37 cellular contexts compared by ENCODE assay signal in genomic region chr16:10539793-10540192, GRCh38. TPM values are rescaled to one million over a fixed set of nuclear protein-coding genes. Genes with fewer than 3 reads are reported as not detected.
"Had no signal": no experiment of that assay in that cellular context is flagged by ENCODE, and none has a peak within 500 bp of the region (broad histone marks: within the 10 kb centered on the region; RNA-seq: fewer than 3 reads in every experiment).

No MANE protein-coding gene starts in this region.

- H3K36me3 Mint-ChIP-seq: activated CD4-positive, alpha-beta memory T cell treated with anti-CD3 and anti-CD28 coated beads for 36 hours; activated naive CD4-positive, alpha-beta T cell treated with anti-CD3 and anti-CD28 coated beads, Interleukin-2, amount 50 U/mL, for 72 hours; activated naive CD8-positive, alpha-beta T cell treated with anti-CD3 and anti-CD28 coated beads for 36 hours had no signal

- H3K4me1 Mint-ChIP-seq: activated B cell treated with CpG ODN at 0.5 μM for 24 hours; activated CD4-positive, alpha-beta T cell treated with anti-CD3 and anti-CD28 coated beads, Interleukin-2, amount 10 ng/mL, durations not matched to agents 24 days and 14 days; activated naive CD8-positive, alpha-beta T cell treated with anti-CD3 and anti-CD28 coated beads for 36 hours had no signal

- DNase-seq: activated B cell treated with CpG ODN at 0.5 μM for 24 hours; activated CD4-positive, alpha-beta memory T cell treated with anti-CD3 and anti-CD28 coated beads for 36 hours; activated CD4-positive, alpha-beta T cell treated with anti-CD3 and anti-CD28 coated beads for 4 hours; activated CD4-positive, alpha-beta T cell treated with anti-CD3 and anti-CD28 coated beads, Interleukin-2, amount 10 ng/mL, durations not matched to agents 24 days and 14 days; activated CD4-positive, alpha-beta T cell treated with anti-CD3 and anti-CD28 coated beads, Interleukin-2, amount 50 U/mL, for 1 hour; activated CD4-positive, alpha-beta T cell treated with anti-CD3 and anti-CD28 coated beads, Interleukin-2, amount 50 U/mL, for 4 hours; activated CD4-positive, CD25-positive, alpha-beta regulatory T cell treated with anti-CD3 and anti-CD28 coated beads, Interleukin-2, amount 50 U/mL, for 72 hours; activated CD8-positive, alpha-beta memory T cell treated with anti-CD3 and anti-CD28 coated beads, Interleukin-2, amount 50 U/mL, for 4 hours; activated CD8-positive, alpha-beta T cell treated with anti-CD3 and anti-CD28 coated beads for 36 hours; activated effector memory CD4-positive, alpha-beta T cell treated with anti-CD3 and anti-CD28 coated beads, Interleukin-2, amount 50 U/mL, for 16 hours; activated gamma-delta T cell treated with Interleukin-2 at 50 U/mL for 16 hours; activated naive CD4-positive, alpha-beta T cell; activated naive CD4-positive, alpha-beta T cell treated with anti-CD3 and anti-CD28 coated beads for 36 hours; activated naive CD4-positive, alpha-beta T cell treated with anti-CD3 and anti-CD28 coated beads, Interleukin-2, amount 50 U/mL, for 16 hours; activated naive CD8-positive, alpha-beta T cell treated with anti-CD3 and anti-CD28 coated beads for 36 hours; activated T-cell treated with anti-CD3 and anti-CD28 coated beads for 4 hours; activated T-cell treated with anti-CD3 and anti-CD28 coated beads, Interleukin-2, amount 50 U/mL, for 1 hour; activated T-cell treated with anti-CD3 and anti-CD28 coated beads, Interleukin-2, amount 50 U/mL, for 4 hours; activated T-cell treated with anti-CD3 and anti-CD28 coated beads, Interleukin-2, amount 50 U/mL, for 72 hours; adrenal gland; amniotic stem cell; body of pancreas; brain microvascular endothelial cell; central memory CD4-positive, alpha-beta T cell; cerebellar nuclear complex; T-helper 2 cell; T-helper 9 cell had no signal

- H3K36me3 ChIP-seq: brain microvascular endothelial cell, breast epithelium had no signal

- H3K9me3 ChIP-seq: adrenal gland, body of pancreas, breast epithelium had no signal

- H3K4me3 ChIP-seq: adrenal gland, body of pancreas, breast epithelium had no signal

- H3K27me3 Mint-ChIP-seq: activated CD4-positive, alpha-beta T cell treated with anti-CD3 and anti-CD28 coated beads, Interleukin-2, amount 10 ng/mL, durations not matched to agents 24 days and 14 days had no signal

- H3K4me3 Mint-ChIP-seq: activated B cell treated with CpG ODN at 0.5 μM for 24 hours; activated CD4-positive, alpha-beta memory T cell treated with anti-CD3 and anti-CD28 coated beads for 36 hours; activated CD4-positive, alpha-beta T cell treated with anti-CD3 and anti-CD28 coated beads, Interleukin-2, amount 10 ng/mL, durations not matched to agents 24 days and 14 days; activated CD8-positive, alpha-beta T cell treated with anti-CD3 and anti-CD28 coated beads for 36 hours; activated naive CD4-positive, alpha-beta T cell treated with anti-CD3 and anti-CD28 coated beads for 36 hours; activated naive CD8-positive, alpha-beta T cell treated with anti-CD3 and anti-CD28 coated beads for 36 hours; activated T-cell treated with anti-CD3 and anti-CD28 coated beads, Interleukin-2, amount 50 U/mL, for 4 hours; activated T-cell treated with anti-CD3 and anti-CD28 coated beads, Interleukin-2, amount 50 U/mL, for 72 hours; activated T-helper 1 cell treated with anti-CD3 and anti-CD28 coated beads, Interleukin-12 subunit alpha, Interleukin-12 subunit beta, Interleukin-2, Interleukin-4 antibody, amounts not matched to agents 30 ng/mL and 10 ng/mL and 1 ng/mL, durations not matched to agents 14 hours and 24 hours and 36 hours; activated T-helper 17 cell treated with anti-CD3 and anti-CD28 coated beads, Interleukin-2, amount 50 U/mL, for 72 hours; T-helper 1 cell treated with Interleukin-12 subunit alpha and Interleukin-12 subunit beta and Interleukin-4 antibody, amounts not matched to agents 30 μg/mL and 1 μg/mL, for 36 hours; T-helper 2 cell treated with Interferon-gamma antibody and Interleukin-4, amounts not matched to agents 5 μg/mL and 100 μg/mL, for 36 hours had no signal

- H3K27ac ChIP-seq: adrenal gland, body of pancreas, brain microvascular endothelial cell, breast epithelium, VCaP had no signal

- ATAC-seq: activated CD8-positive, alpha-beta T cell treated with anti-CD3 and anti-CD28 coated beads for 36 hours; activated naive CD4-positive, alpha-beta T cell treated with anti-CD3 and anti-CD28 coated beads, Interleukin-2, amount 50 U/mL, for 72 hours; activated T-cell treated with anti-CD3 and anti-CD28 coated beads, Interleukin-2, amount 50 U/mL, for 4 hours; activated T-cell treated with anti-CD3 and anti-CD28 coated beads, Interleukin-2, amount 50 U/mL, for 72 hours; activated T-helper 17 cell treated with anti-CD3 and anti-CD28 coated beads, Interleukin-2, amount 50 U/mL, for 72 hours; body of pancreas had no signal

- H3K4me1 ChIP-seq: adrenal gland, body of pancreas, breast epithelium had no signal

- H3K27me3 ChIP-seq: adrenal gland, body of pancreas, brain microvascular endothelial cell, breast epithelium had no signal

- H3K27ac Mint-ChIP-seq: activated B cell treated with CpG ODN at 0.5 μM for 24 hours; activated CD4-positive, alpha-beta memory T cell treated with anti-CD3 and anti-CD28 coated beads for 36 hours; activated CD4-positive, alpha-beta T cell treated with anti-CD3 and anti-CD28 coated beads, Interleukin-2, amount 10 ng/mL, durations not matched to agents 24 days and 14 days; activated CD8-positive, alpha-beta T cell treated with anti-CD3 and anti-CD28 coated beads for 36 hours; activated naive CD4-positive, alpha-beta T cell treated with anti-CD3 and anti-CD28 coated beads for 36 hours; activated naive CD8-positive, alpha-beta T cell treated with anti-CD3 and anti-CD28 coated beads for 36 hours; activated T-cell treated with anti-CD3 and anti-CD28 coated beads, Interleukin-2, amount 50 U/mL, for 72 hours; activated T-helper 1 cell treated with anti-CD3 and anti-CD28 coated beads, Interleukin-12 subunit alpha, Interleukin-12 subunit beta, Interleukin-2, Interleukin-4 antibody, amounts not matched to agents 30 ng/mL and 10 ng/mL and 1 ng/mL, durations not matched to agents 14 hours and 24 hours and 36 hours; activated T-helper 17 cell treated with anti-CD3 and anti-CD28 coated beads, Interleukin-2, amount 50 U/mL, for 72 hours; T-helper 1 cell treated with Interleukin-12 subunit alpha and Interleukin-12 subunit beta and Interleukin-4 antibody, amounts not matched to agents 30 μg/mL and 1 μg/mL, for 36 hours; T-helper 2 cell treated with Interferon-gamma antibody and Interleukin-4, amounts not matched to agents 5 μg/mL and 100 μg/mL, for 36 hours had no signal

- H3K9me3 Mint-ChIP-seq: activated B cell treated with CpG ODN at 0.5 μM for 24 hours; activated CD4-positive, alpha-beta memory T cell treated with anti-CD3 and anti-CD28 coated beads for 36 hours; activated CD4-positive, alpha-beta T cell treated with anti-CD3 and anti-CD28 coated beads, Interleukin-2, amount 10 ng/mL, durations not matched to agents 24 days and 14 days; activated CD8-positive, alpha-beta T cell treated with anti-CD3 and anti-CD28 coated beads for 36 hours; activated naive CD4-positive, alpha-beta T cell treated with anti-CD3 and anti-CD28 coated beads for 36 hours; activated naive CD4-positive, alpha-beta T cell treated with anti-CD3 and anti-CD28 coated beads, Interleukin-2, amount 50 U/mL, for 72 hours; activated naive CD8-positive, alpha-beta T cell treated with anti-CD3 and anti-CD28 coated beads for 36 hours; activated T-cell treated with anti-CD3 and anti-CD28 coated beads, Interleukin-2, amount 50 U/mL, for 4 hours; activated T-cell treated with anti-CD3 and anti-CD28 coated beads, Interleukin-2, amount 50 U/mL, for 72 hours; activated T-helper 1 cell treated with anti-CD3 and anti-CD28 coated beads, Interleukin-12 subunit alpha, Interleukin-12 subunit beta, Interleukin-2, Interleukin-4 antibody, amounts not matched to agents 30 ng/mL and 10 ng/mL and 1 ng/mL, durations not matched to agents 14 hours and 24 hours and 36 hours; activated T-helper 17 cell treated with anti-CD3 and anti-CD28 coated beads, Interleukin-2, amount 50 U/mL, for 72 hours; T-helper 1 cell treated with Interleukin-12 subunit alpha and Interleukin-12 subunit beta and Interleukin-4 antibody, amounts not matched to agents 30 μg/mL and 1 μg/mL, for 36 hours; T-helper 2 cell treated with Interferon-gamma antibody and Interleukin-4, amounts not matched to agents 5 μg/mL and 100 μg/mL, for 36 hours had no signal

- FAIRE-seq: astrocyte, TTC549 had no signal

RNA-seq across cellular contexts. Expression of gene EMP2, which starts 40.6 kb away (rescaled TPM):
- total RNA-seq: activated B cell treated with CpG ODN at 0.5 μM for 24 hours; activated CD4-positive, alpha-beta memory T cell treated with anti-CD3 and anti-CD28 coated beads for 36 hours; activated CD4-positive, alpha-beta T cell treated with anti-CD3 and anti-CD28 coated beads, Interleukin-2, amount 10 ng/mL, durations not matched to agents 24 days and 14 days; activated CD8-positive, alpha-beta memory T cell treated with anti-CD3 and anti-CD28 coated beads for 36 hours; activated CD8-positive, alpha-beta T cell treated with anti-CD3 and anti-CD28 coated beads for 36 hours; activated naive CD4-positive, alpha-beta T cell treated with anti-CD3 and anti-CD28 coated beads for 36 hours; activated naive CD4-positive, alpha-beta T cell treated with anti-CD3 and anti-CD28 coated beads, Interleukin-2, amount 50 U/mL, for 72 hours; activated naive CD8-positive, alpha-beta T cell treated with anti-CD3 and anti-CD28 coated beads for 36 hours; activated T-helper 1 cell treated with anti-CD3 and anti-CD28 coated beads, Interleukin-12 subunit alpha, Interleukin-12 subunit beta, Interleukin-2, Interleukin-4 antibody, amounts not matched to agents 30 ng/mL and 10 ng/mL and 1 ng/mL, durations not matched to agents 14 hours and 24 hours and 36 hours had no signal
